9 cellular contexts compared by ENCODE assay signal in the genomic region with DNA sequence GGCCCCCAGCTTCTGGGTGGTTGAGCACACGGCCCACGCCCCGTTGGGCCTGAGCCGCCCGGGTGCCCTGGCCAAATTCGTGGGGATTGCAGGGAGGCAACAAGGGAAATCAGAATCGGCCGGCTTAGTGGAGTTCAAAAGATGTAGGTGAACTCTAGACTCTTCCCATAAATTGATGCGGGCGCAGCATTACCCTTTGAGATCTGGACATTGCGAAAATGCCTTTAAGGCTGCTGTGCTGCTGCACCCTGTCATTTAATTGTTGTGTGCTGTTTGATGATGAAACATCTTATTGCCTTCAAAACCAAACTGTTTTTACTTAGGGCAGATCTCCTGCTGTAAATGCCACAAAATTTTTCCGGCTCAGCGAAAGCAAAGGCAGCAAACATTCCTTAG. TPM values are rescaled to one million over a fixed set of nuclear protein-coding genes. Genes with fewer than 3 reads are reported as not detected.
DNase-seq lines count a peak whose midpoint lies in the region; ATAC-seq, FAIRE-seq and TF ChIP-seq lines count a peak whose summit lies in the region.
"Had no signal": no experiment of that assay in that cellular context is flagged by ENCODE, and none has a peak within 500 bp of the region (broad histone marks: within the 10 kb centered on the region; RNA-seq: fewer than 3 reads in every experiment).

No MANE protein-coding gene starts in this region.

- intact Hi-C loops in GM12878 (cut with micrococcal nuclease; ENCODE audit: unreplicated experiment) (loop anchor here (2.0 kb wide), 1 partner anchor 43 kb away; a partner anchor contains a TSS), right lobe of liver (cut with DNase I) (no loop called here), upper lobe of right lung (cut with DNase I) (no loop called here)

- CTCF ChIA-PET in GM12878 (lab: Yijun Ruan, JAX), result interaction anchor here (1.7 to 1.8 kb wide), 2 partner anchors 18 to 57 kb away, joined by 4 to 5 read pairs; no protein-coding TSS in a partner anchor

- H3K79me2 ChIP-seq in GM12878 (ENCODE audit: control insufficient read depth, insufficient read depth, low read length), result no peaks in the 10 kb centered on the region

- no peaks in the 10 kb centered on the region for H3K27me3 ChIP-seq in GM12878 (replicated peaks in 1 of 2; ENCODE audit: control insufficient read depth in 2 of 2, insufficient read depth in 2 of 2, low read length in 1 of 2)
- H3K27me3 ChIP-seq in right lobe of liver, result no peaks in the 10 kb centered on the region
- no peaks in the 10 kb centered on the region for H3K27me3 ChIP-seq in upper lobe of right lung
- no peaks in the 10 kb centered on the region for H3K27me3 ChIP-seq in SJCRH30

- H4K20me1 ChIP-seq in GM12878 (ENCODE audit: control insufficient read depth, insufficient read depth), result no peaks in the 10 kb centered on the region

- H3K4me3 ChIP-seq in AG09309 (ENCODE audit: control insufficient read depth, low read depth, low read length) (peak overlapping the region; percentile 73), GM12878 (peak overlapping the region; percentile 70), right lobe of liver (peak overlapping the region; percentile 63 to 72 (median 68)), upper lobe of right lung (peak overlapping the region; percentile 65), SJCRH30 (no peak overlapping the region)

- H3K36me3 ChIP-seq in GM12878 (ENCODE audit: control insufficient read depth in 2 of 2, insufficient read depth in 2 of 2, low read length in 1 of 2), result no peaks in the 10 kb centered on the region
- H3K36me3 ChIP-seq in right lobe of liver, result no peaks in the 10 kb centered on the region
- no peaks in the 10 kb centered on the region for H3K36me3 ChIP-seq in upper lobe of right lung
- no peaks in the 10 kb centered on the region for H3K36me3 ChIP-seq in SJCRH30

- H3K9ac ChIP-seq in GM12878 (ENCODE audit: control insufficient read depth, insufficient read depth, low read length), result peak overlapping the region; percentile 30; the same call in 1 of the 2 replicates

- no peaks in the 10 kb centered on the region for H3K4me1 ChIP-seq in GM12878 (ENCODE audit: control insufficient read depth, insufficient read depth, low read length)
- peaks cover 0 to 13% (median 2%) of the 10 kb centered on the region in 4 donors for H3K4me1 ChIP-seq in right lobe of liver
- peaks cover 4% of the 10 kb centered on the region for H3K4me1 ChIP-seq in upper lobe of right lung
- H3K4me1 ChIP-seq in SJCRH30, result no peaks in the 10 kb centered on the region

- in situ Hi-C loops in GM12878 (cut with MboI), result no loop called here

- POLR2A ChIA-PET in GM12878 (lab: Charles Lee), result interaction anchor here (0.8 to 2.0 kb wide), 4 partner anchors 13 to 42 kb away, joined by 3 to 14 read pairs (median 3); no protein-coding TSS in a partner anchor

- RAD21 ChIA-PET in GM12878 (lab: Charles Lee; ENCODE audit: unreplicated experiment), result interaction anchor here (1.0 to 2.1 kb wide), 4 partner anchors 13 to 42 kb away, joined by 3 to 8 read pairs (median 4); no protein-coding TSS in a partner anchor

- SMC1A ChIA-PET in GM12878 (lab: Charles Lee; ENCODE audit: uncharacterized antibody, unreplicated experiment), result interaction anchor here (1.2 to 3.7 kb wide), 4 partner anchors 13 to 58 kb away, joined by 3 to 19 read pairs (median 4); no protein-coding TSS in a partner anchor

- BruUV-seq in GM12878 (replicated peaks; lab: Mats Ljungman, UMichigan), result no TSS peak

- H3K9me3 ChIP-seq in GM12878 (replicated peaks; ENCODE audit: control insufficient read depth, insufficient read depth, low read length), result no peaks in the 10 kb centered on the region; the same call in 2 of the 3 replicates
- H3K9me3 ChIP-seq in right lobe of liver, result no peaks in the 10 kb centered on the region
- H3K9me3 ChIP-seq in upper lobe of right lung, result no peaks in the 10 kb centered on the region
- H3K9me3 ChIP-seq in SJCRH30 (replicated peaks), result no peaks in the 10 kb centered on the region

- 53% methylated on average over 13 of the region's 13 CpGs for WGBS in GM12878 (ENCODE audit: insufficient coverage, insufficient replicate concordance, low lambda C conversion rate, missing lambda C conversion rate)
- 30% methylated on average over 13 of the region's 13 CpGs for WGBS in right lobe of liver (ENCODE audit: insufficient coverage, low coverage, low lambda C conversion rate, missing lambda C conversion rate)

- peak; percentile 17 for ATAC-seq in HG03571 (IDR thresholded peaks at IDR 0.05; ENCODE audit: unreplicated experiment)
- ATAC-seq in GM12878, result no peak; the same call in 2 of the 3 replicates
- ATAC-seq in right lobe of liver, result peak; percentile 22 to 58 (median 30)
- ATAC-seq in upper lobe of right lung, result no peak
- ATAC-seq in HG02973 (IDR thresholded peaks at IDR 0.05; ENCODE audit: unreplicated experiment), result no peak
- ATAC-seq in HG02981 (IDR thresholded peaks at IDR 0.05; ENCODE audit: unreplicated experiment), result no peak

- H2AFZ ChIP-seq in GM12878 (ENCODE audit: control insufficient read depth, low read depth, low read length), result peak overlapping the region; percentile 80

- no peak for DNase-seq in AG09309 (ENCODE audit: low read depth)
- no peak for DNase-seq in GM12878 (ENCODE audit: low read depth, low spot score)
- no peak for DNase-seq in right lobe of liver
- no peak for DNase-seq in upper lobe of right lung
- no peak for DNase-seq in SJCRH30

- TF ChIP-seq CTCF in AG09309 (IDR thresholded peaks at IDR 0.05; ENCODE audit: control insufficient read depth, insufficient read depth, low read depth, low read length, missing control alignments) (no peak), GM12878 (IDR thresholded peaks at IDR 0.05 in 2 of 3, conservative IDR thresholded peaks at IDR 0.05 in 1 of 3; ENCODE audit: control insufficient read depth in 2 of 3, extremely low read depth in 1 of 3, insufficient read depth in 1 of 3, low read depth in 3 of 3, low read length in 3 of 3) (no peak), right lobe of liver (IDR thresholded peaks at IDR 0.05) (no peak), upper lobe of right lung (IDR thresholded peaks at IDR 0.05) (no peak)

- peak overlapping the region; percentile 75 for H3K4me2 ChIP-seq in GM12878 (ENCODE audit: control insufficient read depth, insufficient read depth)

- TF ChIP-seq RAD21 in GM12878 (IDR thresholded peaks at IDR 0.05; ENCODE audit: insufficient read depth, low read depth, low read length), result no peak

- FAIRE-seq in GM12878 (lab: Jason Lieb, UNC), result no peak

- no peak for TF ChIP-seq EP300 in GM12878 (IDR thresholded peaks at IDR 0.05; ENCODE audit: borderline replicate concordance in 1 of 2, control insufficient read depth in 1 of 2, low read depth in 2 of 2, low read length in 2 of 2)

- H3K27ac ChIP-seq in GM12878 (ENCODE audit: control insufficient read depth, insufficient read depth), result no peak overlapping the region
- H3K27ac ChIP-seq in right lobe of liver, result peak overlapping the region in 1 of 3 donors; percentile 7
- no peak overlapping the region for H3K27ac ChIP-seq in upper lobe of right lung
- no peak overlapping the region for H3K27ac ChIP-seq in SJCRH30

- TF ChIP-seq POLR2A in GM12878 (IDR thresholded peaks at IDR 0.05; ENCODE audit: low read depth, low read length) (no peak), right lobe of liver (IDR thresholded peaks at IDR 0.05) (peak; percentile 43)

RNA-seq across cellular contexts. Expression of a gene that starts 0.4 kb away (rescaled TPM):
- total RNA-seq in GM12878 (2013; cell fraction: nucleolus; rRNA removed), result 12.0 and 14.9 TPM in 2 replicates
- total RNA-seq in GM12878 (2014; rRNA removed) (16.9 TPM in 2 replicates), GM12878 (2014; rRNA removed; fragmentation: Illumina TruSeq; extraction: Trizol) (13.6 and 14.2 TPM in 2 replicates), GM12878 (2021) (15.7 and 19.6 TPM in 2 replicates), right lobe of liver (10 to 100 TPM; 20.2 to 51.7 (median 32.5) TPM), upper lobe of right lung (45.3 TPM)
- 10.1 TPM for polyA plus RNA-seq in GM12878 (2011; ENCODE audit: low read depth)
- polyA plus RNA-seq in GM12878 (2011; rRNA removed) (1.9 and 2.2 TPM in 2 replicates), GM12878 (2014; fragmentation: Illumina TruSeq; extraction: Trizol) (19.8 and 20.1 TPM in 2 replicates), GM12878 (2014; fragmentation: Nextera tagmentation; extraction: Ambion mirVana) (10 to 100 TPM; 11.9 to 17.9 TPM), GM12878 (2014; rRNA removed) (16.2 and 18.2 TPM in 2 replicates), GM12878 (2016; fragmentation: Nextera tagmentation; extraction: Ambion mirVana) (10 to 100 TPM; 11.1 to 13.9 TPM)
- 2.1 and 2.3 TPM in 2 replicates for polyA plus RNA-seq in GM12878 (2011; cell fraction: cytosol; rRNA removed)
- polyA plus RNA-seq in GM12878 (2011; cell fraction: nucleus; rRNA removed), result 3.0 and 4.6 TPM in 2 replicates
- 13.0 and 13.3 TPM in 2 replicates for polyA plus RNA-seq in GM12878 (2012)
- polyA minus RNA-seq in GM12878 (2011; rRNA and poly(A)+ RNA removed), result 1.9 and 2.0 TPM in 2 replicates
- polyA minus RNA-seq in GM12878 (2011; cell fraction: cytosol; rRNA and poly(A)+ RNA removed), result 4.9 TPM in 1 of 2 replicates, not detected in the other
- polyA minus RNA-seq in GM12878 (2011; cell fraction: nucleus; rRNA and poly(A)+ RNA removed), result 0.48 and 1.2 TPM in 2 replicates
- 0.43 TPM in 1 of 2 replicates, not detected in the other for total RNA-seq in SJCRH30 (2014; rRNA removed; shearing (Covaris generic))

RNA-seq across cellular contexts. Expression of a gene that starts 28.8 kb away (rescaled TPM):
- not detected in 2 replicates for total RNA-seq in GM12878 (2013; cell fraction: nucleolus; rRNA removed)
- not detected in 2 replicates for total RNA-seq in GM12878 (2014; rRNA removed)
- total RNA-seq in GM12878 (2014; rRNA removed; fragmentation: Illumina TruSeq; extraction: Trizol), result not detected in 2 replicates
- not detected in 2 replicates for total RNA-seq in GM12878 (2021)
- polyA plus RNA-seq in GM12878 (2011; ENCODE audit: low read depth), result not detected
- polyA plus RNA-seq in GM12878 (2011; rRNA removed), result not detected in 2 replicates
- polyA plus RNA-seq in GM12878 (2011; cell fraction: cytosol; rRNA removed), result not detected in 2 replicates
- not detected in 2 replicates for polyA plus RNA-seq in GM12878 (2011; cell fraction: nucleus; rRNA removed)
- polyA plus RNA-seq in GM12878 (2012), result not detected in 2 replicates
- not detected in 2 replicates for polyA plus RNA-seq in GM12878 (2014; fragmentation: Illumina TruSeq; extraction: Trizol)
- not detected for polyA plus RNA-seq in GM12878 (2014; fragmentation: Nextera tagmentation; extraction: Ambion mirVana)
- not detected in 2 replicates for polyA plus RNA-seq in GM12878 (2014; rRNA removed)
- polyA plus RNA-seq in GM12878 (2016; fragmentation: Nextera tagmentation; extraction: Ambion mirVana), result not detected
- polyA minus RNA-seq in GM12878 (2011; rRNA and poly(A)+ RNA removed), result not detected in 2 replicates
- not detected in 2 replicates for polyA minus RNA-seq in GM12878 (2011; cell fraction: cytosol; rRNA and poly(A)+ RNA removed)
- polyA minus RNA-seq in GM12878 (2011; cell fraction: nucleus; rRNA and poly(A)+ RNA removed), result not detected in 2 replicates
- total RNA-seq in right lobe of liver, result not detected
- not detected for total RNA-seq in upper lobe of right lung
- total RNA-seq in SJCRH30 (2014; rRNA removed; shearing (Covaris generic)), result not detected in 2 replicates
- total RNA-seq: myocyte had no signal

RNA-seq across cellular contexts. Expression of a gene that starts 43.0 kb away (rescaled TPM):
- 116 and 131 TPM in 2 replicates for total RNA-seq in GM12878 (2013; cell fraction: nucleolus; rRNA removed)
- total RNA-seq in GM12878 (2014; rRNA removed), result 70.1 and 78.1 TPM in 2 replicates
- total RNA-seq in GM12878 (2014; rRNA removed; fragmentation: Illumina TruSeq; extraction: Trizol), result 112 and 121 TPM in 2 replicates
- 111 TPM in 2 replicates for total RNA-seq in GM12878 (2021)
- 61.9 TPM for polyA plus RNA-seq in GM12878 (2011; ENCODE audit: low read depth)
- 102 and 112 TPM in 2 replicates for polyA plus RNA-seq in GM12878 (2011; rRNA removed)
- 59.9 and 65.0 TPM in 2 replicates for polyA plus RNA-seq in GM12878 (2011; cell fraction: cytosol; rRNA removed)
- 122 and 138 TPM in 2 replicates for polyA plus RNA-seq in GM12878 (2011; cell fraction: nucleus; rRNA removed)
- 64.3 and 69.0 TPM in 2 replicates for polyA plus RNA-seq in GM12878 (2012)
- 142 and 145 TPM in 2 replicates for polyA plus RNA-seq in GM12878 (2014; fragmentation: Illumina TruSeq; extraction: Trizol)
- polyA plus RNA-seq in GM12878 (2014; fragmentation: Nextera tagmentation; extraction: Ambion mirVana), result 100 to 1,000 TPM; 106 to 159 TPM
- 89.5 and 93.2 TPM in 2 replicates for polyA plus RNA-seq in GM12878 (2014; rRNA removed)
- 100 to 1,000 TPM; 135 to 136 TPM for polyA plus RNA-seq in GM12878 (2016; fragmentation: Nextera tagmentation; extraction: Ambion mirVana)
- polyA minus RNA-seq in GM12878 (2011; rRNA and poly(A)+ RNA removed), result 72.8 and 92.0 TPM in 2 replicates
- polyA minus RNA-seq in GM12878 (2011; cell fraction: cytosol; rRNA and poly(A)+ RNA removed), result 16.8 and 40.1 TPM in 2 replicates
- polyA minus RNA-seq in GM12878 (2011; cell fraction: nucleus; rRNA and poly(A)+ RNA removed), result 51.6 and 71.2 TPM in 2 replicates
- 10 to 100 TPM in 5 of 6 experiments, 1 to 10 TPM in 1; 9.7 to 21.2 (median 17.7) TPM for total RNA-seq in right lobe of liver
- total RNA-seq in upper lobe of right lung, result 28.7 TPM
- 91.0 and 97.8 TPM in 2 replicates for total RNA-seq in SJCRH30 (2014; rRNA removed; shearing (Covaris generic))

RNA-seq across cellular contexts. Expression of a gene that starts 54.8 kb away (rescaled TPM):
- 3.5 and 3.7 TPM in 2 replicates for total RNA-seq in GM12878 (2013; cell fraction: nucleolus; rRNA removed)
- 0.85 and 1.3 TPM in 2 replicates for total RNA-seq in GM12878 (2014; rRNA removed)
- total RNA-seq in GM12878 (2014; rRNA removed; fragmentation: Illumina TruSeq; extraction: Trizol), result 0.88 and 0.89 TPM in 2 replicates
- 0.96 and 2.0 TPM in 2 replicates for total RNA-seq in GM12878 (2021)
- 0.87 TPM for polyA plus RNA-seq in GM12878 (2011; ENCODE audit: low read depth)
- polyA plus RNA-seq in GM12878 (2011; rRNA removed), result 0.14 and 0.23 TPM in 2 replicates
- 0.07 and 0.10 TPM in 2 replicates for polyA plus RNA-seq in GM12878 (2011; cell fraction: cytosol; rRNA removed)
- polyA plus RNA-seq in GM12878 (2011; cell fraction: nucleus; rRNA removed), result 0.48 and 0.64 TPM in 2 replicates
- polyA plus RNA-seq in GM12878 (2012), result 0.87 and 1.5 TPM in 2 replicates
- polyA plus RNA-seq in GM12878 (2014; fragmentation: Illumina TruSeq; extraction: Trizol), result 0.93 and 1.0 TPM in 2 replicates
- under 1 TPM; 0.29 to 0.69 TPM for polyA plus RNA-seq in GM12878 (2014; fragmentation: Nextera tagmentation; extraction: Ambion mirVana)
- polyA plus RNA-seq in GM12878 (2014; rRNA removed), result 0.66 and 1.4 TPM in 2 replicates
- under 1 TPM; 0.10 to 0.86 TPM for polyA plus RNA-seq in GM12878 (2016; fragmentation: Nextera tagmentation; extraction: Ambion mirVana)
- polyA minus RNA-seq in GM12878 (2011; rRNA and poly(A)+ RNA removed), result 0.15 and 0.46 TPM in 2 replicates
- not detected in 2 replicates for polyA minus RNA-seq in GM12878 (2011; cell fraction: cytosol; rRNA and poly(A)+ RNA removed)
- polyA minus RNA-seq in GM12878 (2011; cell fraction: nucleus; rRNA and poly(A)+ RNA removed), result 0.10 and 0.12 TPM in 2 replicates
- total RNA-seq in right lobe of liver, result 1 to 10 TPM in 3 of 6 experiments, under 1 TPM in 3; 0.64 to 1.7 (median 1.1) TPM
- total RNA-seq in upper lobe of right lung, result 12.9 TPM
- total RNA-seq in SJCRH30 (2014; rRNA removed; shearing (Covaris generic)), result 0.03 TPM in 1 of 2 replicates, not detected in the other

Comparison
In these comparisons a context has a peak if more than half of its experiments do, and no peak if none do; other contexts are left out.
1. ATAC-seq: peak in HG03571 (single experiment) and right lobe of liver (4 of 4); none in GM12878 (single experiment), upper lobe of right lung (single experiment), HG02973 (single experiment) and HG02981 (single experiment).